In genomic region chr12:79648872-79649271, GRCh38 we compare ENCODE assay signal across 1 cellular context.
TF ChIP-seq lines count a peak whose summit lies in the region.

No MANE protein-coding gene starts in this region.

TF ChIP-seq in GM23338, 12 proteins besides CTCF, POLR2A, EP300 and RAD21 (continued from another document):
- TF ChIP-seq REST (IDR thresholded peaks at IDR 0.05; ENCODE audit: unreplicated experiment) (no peak), POLR2AphosphoS5 (IDR thresholded peaks at IDR 0.05; ENCODE audit: low read depth) (no peak), ZNF331 (CRISPR knock-in tag; IDR thresholded peaks at IDR 0.05; ENCODE audit: low read depth) (no peak), ZNF114 (CRISPR knock-in tag; IDR thresholded peaks at IDR 0.05) (no peak), JUNB (IDR thresholded peaks at IDR 0.05; ENCODE audit: unreplicated experiment) (no peak), EZH2phosphoT487 (IDR thresholded peaks at IDR 0.05; ENCODE audit: unreplicated experiment) (no peak), STAT1 (IDR thresholded peaks at IDR 0.05; ENCODE audit: unreplicated experiment) (no peak), CREB1 (CRISPR knock-in tag; IDR thresholded peaks at IDR 0.05; ENCODE audit: low read depth) (no peak), EZH2 (IDR thresholded peaks at IDR 0.05; ENCODE audit: low read depth, unreplicated experiment) (no peak)
